9 cellular contexts compared by ENCODE assay signal in genomic region chr9:113326230-113326629, GRCh38. TPM values are rescaled to one million over a fixed set of nuclear protein-coding genes. Genes with fewer than 3 reads are reported as not detected.
"Had no signal": no experiment of that assay in that cellular context is flagged by ENCODE, and none has a peak within 500 bp of the region (broad histone marks: within the 10 kb centered on the region; RNA-seq: fewer than 3 reads in every experiment).

No MANE protein-coding gene starts in this region.

- H3K36me3 ChIP-seq: HAP-1 had no signal

- DNase-seq: GM23248, GOT3, H7, IMR-90, KBM-7 had no signal

- H3K4me3 ChIP-seq: GM23248, HAP-1 had no signal

- H3K4me1 ChIP-seq: HAP-1 had no signal

- ATAC-seq: HCT116 had no signal

- H3K9me3 ChIP-seq: HAP-1 had no signal

- H3K27ac ChIP-seq: GM23248, KMS-11 had no signal

RNA-seq across cellular contexts. Expression of gene RNF183, which starts 23.1 kb away (rescaled TPM):
- total RNA-seq: GM23248, H4, H7, IMR-90 had no signal

RNA-seq across cellular contexts. Expression of gene BSPRY, which starts 23.1 kb away (rescaled TPM):
- total RNA-seq: GM23248, H4, IMR-90 had no signal
